Comparison of ENCODE assay signal across 13 cellular contexts in genomic region chr16:86823895-86824671, GRCh38.
DNase-seq lines count a peak whose midpoint lies in the region; ATAC-seq and TF ChIP-seq lines count a peak whose summit lies in the region.
"Had no signal": no experiment of that assay in that cellular context is flagged by ENCODE, and none has a peak within 500 bp of the region (broad histone marks: within the 10 kb centered on the region; RNA-seq: fewer than 3 reads in every experiment).

No MANE protein-coding gene starts in this region.

- H3K4me1 ChIP-seq in CD8-positive, alpha-beta T cell (ENCODE audit: insufficient read depth, low read length): no peaks in the 10 kb centered on the region
- H3K4me1 ChIP-seq in prostate gland (replicated peaks): no peaks in the 10 kb centered on the region

- no peaks in the 10 kb centered on the region for H3K36me3 ChIP-seq in CD8-positive, alpha-beta T cell (ENCODE audit: insufficient read depth, low read length)
- H3K36me3 ChIP-seq in prostate gland: no peaks in the 10 kb centered on the region

- TF ChIP-seq POLR2A in prostate gland (IDR thresholded peaks at IDR 0.05): no peak

- POLR2A ChIA-PET in CD8-positive, alpha-beta T cell (lab: Charles Lee): no interaction called here

- TF ChIP-seq CTCF in CD8-positive, alpha-beta T cell (IDR thresholded peaks at IDR 0.05): no peak
- no peak for TF ChIP-seq CTCF in prostate gland (IDR thresholded peaks at IDR 0.05)

- intact Hi-C loops in CD8-positive, alpha-beta T cell (cut with DNase I, micrococcal nuclease): no loop called here
- intact Hi-C loops in prostate gland (cut with DNase I): no loop called here

- CTCF ChIA-PET in CD8-positive, alpha-beta T cell (lab: Charles Lee): no interaction called here

- H3K27me3 Mint-ChIP-seq in CD8-positive, alpha-beta T cell (ENCODE audit: low read depth): peaks cover 40% of the 10 kb centered on the region

- peaks cover 6% of the 10 kb centered on the region for H3K27me3 ChIP-seq in CD8-positive, alpha-beta T cell (ENCODE audit: insufficient read depth, low read length)
- H3K27me3 ChIP-seq in prostate gland (replicated peaks; ENCODE audit: insufficient read depth): peaks cover 15% of the 10 kb centered on the region

- H3K4me3 Mint-ChIP-seq in CD8-positive, alpha-beta T cell: no peak overlapping the region
- H3K4me3 Mint-ChIP-seq: effector memory CD8-positive, alpha-beta T cell; mesothelial cell of epicardium had no signal

- 77% methylated on average over 21 of the region's 22 CpGs for WGBS in prostate gland

- no peak overlapping the region for H3K4me3 ChIP-seq in CD8-positive, alpha-beta T cell (ENCODE audit: low read depth, low read length)
- H3K4me3 ChIP-seq in prostate gland: no peak overlapping the region

- no peak for ATAC-seq in CD8-positive, alpha-beta T cell
- ATAC-seq: effector memory CD8-positive, alpha-beta T cell had no signal

- H3K36me3 Mint-ChIP-seq in CD8-positive, alpha-beta T cell: no peaks in the 10 kb centered on the region
- H3K36me3 Mint-ChIP-seq: mesothelial cell of epicardium had no signal

- H3K9me3 ChIP-seq in CD8-positive, alpha-beta T cell (ENCODE audit: low read length): no peaks in the 10 kb centered on the region
- no peaks in the 10 kb centered on the region for H3K9me3 ChIP-seq in prostate gland

- H3K9me3 Mint-ChIP-seq in CD8-positive, alpha-beta T cell: no peaks in the 10 kb centered on the region
- H3K9me3 Mint-ChIP-seq: effector memory CD8-positive, alpha-beta T cell had no signal

- peak overlapping the region; percentile 20 for H3K27ac ChIP-seq in epithelial cell of prostate
- no peak overlapping the region for H3K27ac ChIP-seq in CD8-positive, alpha-beta T cell (ENCODE audit: low read depth, low read length)
- H3K27ac ChIP-seq in prostate gland: no peak overlapping the region

- no peak overlapping the region for H3K27ac Mint-ChIP-seq in CD8-positive, alpha-beta T cell
- H3K27ac Mint-ChIP-seq: effector memory CD8-positive, alpha-beta T cell; mesothelial cell of epicardium had no signal

- peak; percentile 82 for DNase-seq in H4 (ENCODE audit: low spot score)
- DNase-seq in RPMI7951 (ENCODE audit: low read depth): peak; percentile 90
- no peak for DNase-seq in epithelial cell of prostate (ENCODE audit: low read depth, low spot score)
- DNase-seq in renal cortical epithelial cell (ENCODE audit: low read depth): peak; percentile 48
- no peak for DNase-seq in CD8-positive, alpha-beta T cell
- no peak for DNase-seq in NCI-H1105 treated with DMSO at 0.1 percent for 48 hours (lab: John Stamatoyannopoulos, UW)
- no peak for DNase-seq in GF-D8 (lab: John Stamatoyannopoulos, UW)
- DNase-seq in prostate gland (ENCODE audit: low spot score): no peak
- DNase-seq: DMS 273 treated with DMSO at 0.1 percent for 48 hours; effector memory CD8-positive, alpha-beta T cell; NCI-H446; retina had no signal

- H3K4me1 Mint-ChIP-seq in CD8-positive, alpha-beta T cell (ENCODE audit: low read depth): no peaks in the 10 kb centered on the region

Comparison
In these comparisons a context has a peak if more than half of its experiments do, and no peak if none do; other contexts are left out.
1. DNase-seq: peak in H4 (single experiment), RPMI7951 (single experiment) and renal cortical epithelial cell (single experiment); none in epithelial cell of prostate (single experiment), CD8-positive, alpha-beta T cell (0 of 7), NCI-H1105 treated with DMSO at 0.1 percent for 48 hours (single experiment), GF-D8 (single experiment) and prostate gland (single experiment).